In the genomic region with DNA sequence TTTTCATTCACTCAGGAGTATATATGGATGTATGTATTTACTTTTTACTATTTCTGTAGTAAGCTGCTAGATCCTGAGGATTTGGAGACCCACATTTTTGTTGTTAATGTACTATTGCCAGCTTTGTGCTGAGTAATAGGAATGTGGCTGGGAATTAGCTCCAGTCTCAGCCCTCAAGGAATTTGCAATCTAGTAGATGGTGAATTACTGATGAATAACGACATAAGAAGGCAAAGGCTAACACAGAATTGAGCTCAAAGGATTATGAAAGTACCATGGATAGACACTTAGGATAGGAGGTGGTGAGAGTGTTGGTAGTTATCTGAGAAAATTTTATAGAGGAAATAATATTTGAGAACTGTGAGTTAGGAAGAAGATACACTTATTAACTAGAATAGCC, we compare ENCODE assay signal across 23 cellular contexts. TPM values are rescaled to one million over a fixed set of nuclear protein-coding genes. Genes with fewer than 3 reads are reported as not detected.
DNase-seq lines count a peak whose midpoint lies in the region; ATAC-seq, FAIRE-seq and TF ChIP-seq lines count a peak whose summit lies in the region.
"Had no signal": no experiment of that assay in that cellular context is flagged by ENCODE, and none has a peak within 500 bp of the region (broad histone marks: within the 10 kb centered on the region; RNA-seq: fewer than 3 reads in every experiment).

No MANE protein-coding gene starts in this region.

- H3K9me3 ChIP-seq in GM23248 (ENCODE audit: low read depth) (no peaks in the 10 kb centered on the region), left lung (no peaks in the 10 kb centered on the region), testis (no peaks in the 10 kb centered on the region)

- H3K9ac ChIP-seq in GM23248 = no peak overlapping the region
- H3K9ac ChIP-seq: parathyroid adenoma had no signal

- POLR2A ChIA-PET in AG04449 (lab: Yijun Ruan, JAX) = no interaction called here

- H3K4me3 ChIP-seq in AG04449 (ENCODE audit: low read depth, low read length) = no peak overlapping the region
- H3K4me3 ChIP-seq in GM23248 = no peak overlapping the region
- no peak overlapping the region for H3K4me3 ChIP-seq in brain microvascular endothelial cell (ENCODE audit: low read depth, low read length)
- H3K4me3 ChIP-seq in left lung = no peak overlapping the region
- H3K4me3 ChIP-seq in testis = no peak overlapping the region
- H3K4me3 ChIP-seq: hepatocyte, lung had no signal

- no peak overlapping the region for H2AFZ ChIP-seq in GM23248
- H2AFZ ChIP-seq: hepatocyte, parathyroid adenoma had no signal

- in situ Hi-C loops in GM23248 (cut with MboI) (no loop called here), brain microvascular endothelial cell (cut with HindIII; ENCODE audit: low pct_ligation_motif_present, low sequenced_read_pairs) (no loop called here), KBM-7 (cut with MboI; ENCODE audit: low pct_unique_long_range_greater_than_20kb, low sequenced_read_pairs) (no loop called here)

- intact Hi-C loops in left lung (cut with DNase I) (no loop called here), testis (cut with DNase I; ENCODE audit: low total_unique reads) (no loop called here)

- H3K36me3 ChIP-seq in GM23248 (ENCODE audit: low read depth) (peaks cover 9% of the 10 kb centered on the region; the same call in 1 of the 2 replicates), brain microvascular endothelial cell (replicated peaks) (no peaks in the 10 kb centered on the region), left lung (peaks cover 0 to 30% of the 10 kb centered on the region in 2 donors), testis (ENCODE audit: low read depth, missing control alignments) (no peaks in the 10 kb centered on the region)

- TF ChIP-seq CTCF in AG04449 (IDR thresholded peaks at IDR 0.05; ENCODE audit: insufficient read depth, low read length, missing control alignments) (no peak), brain microvascular endothelial cell (IDR thresholded peaks at IDR 0.05; ENCODE audit: low read depth, low read length, missing control alignments) (no peak), left lung (IDR thresholded peaks at IDR 0.05) (no peak), testis (IDR thresholded peaks at IDR 0.05) (no peak)

- no peak for FAIRE-seq in H54 (lab: Jason Lieb, UNC)

- H3K79me2 ChIP-seq in GM23248 (ENCODE audit: insufficient read depth) = no peaks in the 10 kb centered on the region
- H3K79me2 ChIP-seq: hepatocyte, parathyroid adenoma had no signal

- no peak overlapping the region for H3K4me2 ChIP-seq in GM23248 (ENCODE audit: unreplicated experiment)
- H3K4me2 ChIP-seq: hepatocyte had no signal

- H3K4me1 ChIP-seq in GM23248 (ENCODE audit: insufficient read depth) (peaks cover 10% of the 10 kb centered on the region; the same call in 1 of the 2 replicates), left lung (no peaks in the 10 kb centered on the region), testis (no peaks in the 10 kb centered on the region)
- H3K4me1 ChIP-seq: parathyroid adenoma had no signal

- peaks cover 10% of the 10 kb centered on the region; the same call in 1 of the 2 replicates for H3F3A ChIP-seq in GM23248 (ENCODE audit: insufficient read depth)

- H4K20me1 ChIP-seq in GM23248 (ENCODE audit: insufficient read depth) = no peaks in the 10 kb centered on the region

- TF ChIP-seq POLR2A in H54 (IDR thresholded peaks at IDR 0.05; ENCODE audit: low read depth, low read length) (no peak), testis (IDR thresholded peaks at IDR 0.05) (no peak)

- CTCF ChIA-PET in AG04449 (lab: Yijun Ruan, JAX) = interaction anchor here (0.9 to 1.6 kb wide), 4 partner anchors 17 to 241 kb away, joined by 3 to 4 read pairs (median 4); no protein-coding TSS in a partner anchor

- peak; percentile 54 for ATAC-seq in left lung
- no peak for ATAC-seq in HG02970 (IDR thresholded peaks at IDR 0.05; ENCODE audit: low FRiP score, unreplicated experiment)
- ATAC-seq: activated T-helper 17 cell treated with anti-CD3 and anti-CD28 coated beads, Interleukin-2, amount 50 U/mL, for 72 hours; naive thymus-derived CD4-positive, alpha-beta T cell had no signal

- no peaks in the 10 kb centered on the region for H3K9me2 ChIP-seq in GM23248 (ENCODE audit: insufficient read depth)

- WGBS in GM23248 (ENCODE audit: low coverage in 1 of 2, low lambda C conversion rate in 2 of 2, missing lambda C conversion rate in 2 of 2), 2 experiments = 74 to 83% methylated on average over 1 of the region's 1 CpG
- WGBS in testis, 2 donors = 87 to 88% methylated on average over 1 of the region's 1 CpG

- DNase-seq in AG04449 (ENCODE audit: low read depth, low spot score) (peak; percentile 56), GM23248 (peak; percentile 64), brain microvascular endothelial cell (peak; percentile 29), left lung (no peak), KBM-7 (no peak), H54 (ENCODE audit: insufficient read length, low spot score) (no peak), testis (no peak)
- DNase-seq: CD4-positive, alpha-beta T cell; cerebellar nuclear complex; effector CD8-positive, alpha-beta T cell; islet precursor cell; Karpas-422; naive thymus-derived CD4-positive, alpha-beta T cell; NCI-H1092; NCI-H2107; NCI-H524 treated with DMSO at 0.1 percent for 48 hours; stimulated activated CD4-positive, alpha-beta T cell treated with anti-CD3 and anti-CD28 coated beads, Interleukin-4, amount 100 ng/mL, for 1 hour had no signal

- H3K27me3 ChIP-seq in GM23248 (replicated peaks; ENCODE audit: insufficient read depth) (no peaks in the 10 kb centered on the region), brain microvascular endothelial cell (replicated peaks) (no peaks in the 10 kb centered on the region), left lung (no peaks in the 10 kb centered on the region), testis (no peaks in the 10 kb centered on the region)
- H3K27me3 ChIP-seq: hepatocyte had no signal

- no peak overlapping the region for H3K27ac ChIP-seq in GM23248
- no peak overlapping the region for H3K27ac ChIP-seq in brain microvascular endothelial cell
- no peak overlapping the region for H3K27ac ChIP-seq in left lung
- H3K27ac ChIP-seq in testis = no peak overlapping the region
- H3K27ac ChIP-seq: hepatocyte, parathyroid adenoma, RWPE1 had no signal

RNA-seq across cellular contexts. Expression of a gene that starts 19.9 kb away (rescaled TPM):
- 11.1 and 12.3 TPM in 2 replicates for total RNA-seq in GM23248 (2014; rRNA removed; shearing (Covaris generic))
- polyA plus RNA-seq in GM23248 (2016; fragmentation: Nextera tagmentation; extraction: Ambion mirVana) = 5.9 and 6.0 TPM in 2 replicates
- total RNA-seq in left lung = 10 to 100 TPM; 24.2 to 30.3 TPM
- 10 to 100 TPM; 47.1 to 47.4 TPM for total RNA-seq in testis
- polyA plus RNA-seq in testis (ENCODE audit: insufficient read depth, low read depth, low replicate concordance) = 20.5 TPM

Comparison
In these comparisons a context has a peak if more than half of its experiments do, and no peak if none do; other contexts are left out.
1. DNase-seq: peak in AG04449 (single experiment), GM23248 (single experiment) and brain microvascular endothelial cell (single experiment); none in left lung (0 of 2), KBM-7 (single experiment), H54 (single experiment) and testis (single experiment).